Comparison of ENCODE assay signal across 1 cellular context in the genomic region with DNA sequence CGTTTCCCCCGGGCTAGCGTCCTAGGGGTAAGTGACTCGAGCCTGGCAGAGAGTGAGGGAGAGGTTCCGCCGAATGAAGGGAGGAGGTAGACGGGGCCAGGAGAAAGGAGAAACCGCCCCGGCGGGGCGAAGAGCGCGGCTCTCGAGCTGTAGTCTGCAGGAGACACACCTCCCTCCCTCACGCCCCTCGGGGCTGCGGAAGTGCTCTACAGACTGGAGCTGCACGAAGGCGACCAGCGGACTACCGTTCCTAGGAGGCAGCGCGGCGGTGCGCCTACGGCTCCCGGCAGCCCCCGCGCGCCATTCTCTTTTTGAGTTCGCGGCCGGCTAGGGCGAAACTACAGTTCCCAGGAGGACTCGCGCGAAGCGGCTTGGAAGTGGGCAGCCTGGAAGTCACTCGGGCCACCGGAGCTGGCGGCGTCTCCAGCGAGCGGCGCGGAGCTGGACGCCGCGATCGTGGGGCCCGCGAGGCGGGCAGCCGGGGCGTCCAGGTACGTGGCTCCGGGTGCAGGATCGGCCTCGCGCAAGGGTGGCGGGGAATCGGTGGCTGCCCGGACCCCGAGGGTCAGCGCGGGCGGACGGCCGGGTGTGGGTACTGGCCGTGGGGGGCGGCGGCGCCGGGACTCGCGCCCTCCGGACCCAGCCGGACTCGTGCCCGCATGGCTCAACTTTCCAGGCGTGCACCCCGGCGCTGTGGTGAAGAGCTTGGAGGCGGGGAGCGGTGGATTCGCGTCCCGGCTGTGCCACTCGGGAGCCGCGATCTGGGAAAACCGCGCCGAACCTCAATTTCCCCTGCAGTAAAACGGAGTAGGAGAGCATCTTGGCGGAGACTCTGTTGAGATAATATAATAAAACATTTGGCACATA.
TF ChIP-seq lines count a peak whose summit lies in the region.

A gene with protein sequence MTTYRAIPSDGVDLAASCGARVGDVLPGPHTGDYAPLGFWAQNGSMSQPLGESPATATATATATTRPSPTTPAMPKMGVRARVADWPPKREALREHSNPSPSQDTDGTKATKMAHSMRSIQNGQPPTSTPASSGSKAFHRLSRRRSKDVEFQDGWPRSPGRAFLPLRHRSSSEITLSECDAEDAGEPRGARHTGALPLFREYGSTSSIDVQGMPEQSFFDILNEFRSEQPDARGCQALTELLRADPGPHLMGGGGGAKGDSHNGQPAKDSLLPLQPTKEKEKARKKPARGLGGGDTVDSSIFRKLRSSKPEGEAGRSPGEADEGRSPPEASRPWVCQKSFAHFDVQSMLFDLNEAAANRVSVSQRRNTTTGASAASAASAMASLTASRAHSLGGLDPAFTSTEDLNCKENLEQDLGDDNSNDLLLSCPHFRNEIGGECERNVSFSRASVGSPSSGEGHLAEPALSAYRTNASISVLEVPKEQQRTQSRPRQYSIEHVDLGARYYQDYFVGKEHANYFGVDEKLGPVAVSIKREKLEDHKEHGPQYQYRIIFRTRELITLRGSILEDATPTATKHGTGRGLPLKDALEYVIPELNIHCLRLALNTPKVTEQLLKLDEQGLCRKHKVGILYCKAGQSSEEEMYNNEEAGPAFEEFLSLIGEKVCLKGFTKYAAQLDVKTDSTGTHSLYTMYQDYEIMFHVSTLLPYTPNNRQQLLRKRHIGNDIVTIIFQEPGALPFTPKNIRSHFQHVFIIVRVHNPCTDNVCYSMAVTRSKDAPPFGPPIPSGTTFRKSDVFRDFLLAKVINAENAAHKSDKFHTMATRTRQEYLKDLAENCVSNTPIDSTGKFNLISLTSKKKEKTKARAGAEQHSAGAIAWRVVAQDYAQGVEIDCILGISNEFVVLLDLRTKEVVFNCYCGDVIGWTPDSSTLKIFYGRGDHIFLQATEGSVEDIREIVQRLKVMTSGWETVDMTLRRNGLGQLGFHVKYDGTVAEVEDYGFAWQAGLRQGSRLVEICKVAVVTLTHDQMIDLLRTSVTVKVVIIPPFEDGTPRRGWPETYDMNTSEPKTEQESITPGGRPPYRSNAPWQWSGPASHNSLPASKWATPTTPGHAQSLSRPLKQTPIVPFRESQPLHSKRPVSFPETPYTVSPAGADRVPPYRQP (N-terminal part only) (plus strand): TSS at position 341 of the 867 bp plus-strand sequence. CDS start 174,358 bp downstream, outside the sequence.

TF ChIP-seq in K562, 482 proteins besides CTCF, POLR2A, EP300 and RAD21 (continued from another document and continues in another):
- TF ChIP-seq, protein P1, sequence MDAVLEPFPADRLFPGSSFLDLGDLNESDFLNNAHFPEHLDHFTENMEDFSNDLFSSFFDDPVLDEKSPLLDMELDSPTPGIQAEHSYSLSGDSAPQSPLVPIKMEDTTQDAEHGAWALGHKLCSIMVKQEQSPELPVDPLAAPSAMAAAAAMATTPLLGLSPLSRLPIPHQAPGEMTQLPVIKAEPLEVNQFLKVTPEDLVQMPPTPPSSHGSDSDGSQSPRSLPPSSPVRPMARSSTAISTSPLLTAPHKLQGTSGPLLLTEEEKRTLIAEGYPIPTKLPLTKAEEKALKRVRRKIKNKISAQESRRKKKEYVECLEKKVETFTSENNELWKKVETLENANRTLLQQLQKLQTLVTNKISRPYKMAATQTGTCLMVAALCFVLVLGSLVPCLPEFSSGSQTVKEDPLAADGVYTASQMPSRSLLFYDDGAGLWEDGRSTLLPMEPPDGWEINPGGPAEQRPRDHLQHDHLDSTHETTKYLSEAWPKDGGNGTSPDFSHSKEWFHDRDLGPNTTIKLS (IDR thresholded peaks at IDR 0.05; ENCODE audit: borderline replicate concordance, low read depth) = peak; percentile 87
- TF ChIP-seq ZNF431 (CRISPR knock-in tag; IDR thresholded peaks at IDR 0.05) (no peak), EGR1 (conservative IDR thresholded peaks at IDR 0.05) (0 out of 2 replicates have a peak, but pooled peaks have one; percentile 3), ELF2 (CRISPR knock-in tag; IDR thresholded peaks at IDR 0.05) (peak; percentile 76), KHSRP (IDR thresholded peaks at IDR 0.05) (no peak), GTF2F1 (IDR thresholded peaks at IDR 0.05; ENCODE audit: low read depth, low read length) (no peak), CBFA2T2 (conservative IDR thresholded peaks at IDR 0.05) (no peak), ZNF184 (CRISPR knock-in tag; IDR thresholded peaks at IDR 0.05) (no peak), HSF4 (CRISPR knock-in tag; IDR thresholded peaks at IDR 0.05; ENCODE audit: borderline replicate concordance) (no peak), ZNF696 (CRISPR knock-in tag; conservative IDR thresholded peaks at IDR 0.05) (no peak), SPI1 (IDR thresholded peaks at IDR 0.05; ENCODE audit: borderline replicate concordance, low read depth, low read length) (peak; percentile 91), TFAM (CRISPR knock-in tag; conservative IDR thresholded peaks at IDR 0.05) (no peak), PHTF2 (CRISPR knock-in tag; IDR thresholded peaks at IDR 0.05) (no peak), CBX5 (IDR thresholded peaks at IDR 0.05; ENCODE audit: borderline replicate concordance, low read depth) (no peak), RBBP5 (IDR thresholded peaks at IDR 0.05; ENCODE audit: borderline replicate concordance, insufficient read depth, low read length, poor library complexity, severe bottlenecking) (peak; percentile 79), ZNF584 (CRISPR knock-in tag; IDR thresholded peaks at IDR 0.05; ENCODE audit: low read depth) (no peak), HDAC1 (IDR thresholded peaks at IDR 0.05) (peak in 1 of 2 experiments; percentile 70; a peak in 2 of 4 replicates), PHF8 (IDR thresholded peaks at IDR 0.05; ENCODE audit: borderline replicate concordance, low read length) (peak; percentile 73; the same call in 1 of the 2 replicates)
- TF ChIP-seq, protein P2, sequence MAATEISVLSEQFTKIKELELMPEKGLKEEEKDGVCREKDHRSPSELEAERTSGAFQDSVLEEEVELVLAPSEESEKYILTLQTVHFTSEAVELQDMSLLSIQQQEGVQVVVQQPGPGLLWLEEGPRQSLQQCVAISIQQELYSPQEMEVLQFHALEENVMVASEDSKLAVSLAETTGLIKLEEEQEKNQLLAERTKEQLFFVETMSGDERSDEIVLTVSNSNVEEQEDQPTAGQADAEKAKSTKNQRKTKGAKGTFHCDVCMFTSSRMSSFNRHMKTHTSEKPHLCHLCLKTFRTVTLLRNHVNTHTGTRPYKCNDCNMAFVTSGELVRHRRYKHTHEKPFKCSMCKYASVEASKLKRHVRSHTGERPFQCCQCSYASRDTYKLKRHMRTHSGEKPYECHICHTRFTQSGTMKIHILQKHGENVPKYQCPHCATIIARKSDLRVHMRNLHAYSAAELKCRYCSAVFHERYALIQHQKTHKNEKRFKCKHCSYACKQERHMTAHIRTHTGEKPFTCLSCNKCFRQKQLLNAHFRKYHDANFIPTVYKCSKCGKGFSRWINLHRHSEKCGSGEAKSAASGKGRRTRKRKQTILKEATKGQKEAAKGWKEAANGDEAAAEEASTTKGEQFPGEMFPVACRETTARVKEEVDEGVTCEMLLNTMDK (IDR thresholded peaks at IDR 0.05; ENCODE audit: borderline replicate concordance, insufficient read depth, low read depth, low read length, poor library complexity, severe bottlenecking) = no peak
- TF ChIP-seq, protein P3, sequence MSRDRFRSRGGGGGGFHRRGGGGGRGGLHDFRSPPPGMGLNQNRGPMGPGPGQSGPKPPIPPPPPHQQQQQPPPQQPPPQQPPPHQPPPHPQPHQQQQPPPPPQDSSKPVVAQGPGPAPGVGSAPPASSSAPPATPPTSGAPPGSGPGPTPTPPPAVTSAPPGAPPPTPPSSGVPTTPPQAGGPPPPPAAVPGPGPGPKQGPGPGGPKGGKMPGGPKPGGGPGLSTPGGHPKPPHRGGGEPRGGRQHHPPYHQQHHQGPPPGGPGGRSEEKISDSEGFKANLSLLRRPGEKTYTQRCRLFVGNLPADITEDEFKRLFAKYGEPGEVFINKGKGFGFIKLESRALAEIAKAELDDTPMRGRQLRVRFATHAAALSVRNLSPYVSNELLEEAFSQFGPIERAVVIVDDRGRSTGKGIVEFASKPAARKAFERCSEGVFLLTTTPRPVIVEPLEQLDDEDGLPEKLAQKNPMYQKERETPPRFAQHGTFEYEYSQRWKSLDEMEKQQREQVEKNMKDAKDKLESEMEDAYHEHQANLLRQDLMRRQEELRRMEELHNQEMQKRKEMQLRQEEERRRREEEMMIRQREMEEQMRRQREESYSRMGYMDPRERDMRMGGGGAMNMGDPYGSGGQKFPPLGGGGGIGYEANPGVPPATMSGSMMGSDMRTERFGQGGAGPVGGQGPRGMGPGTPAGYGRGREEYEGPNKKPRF (IDR thresholded peaks at IDR 0.05; ENCODE audit: low read depth, low read length) = no peak
- TF ChIP-seq, protein P4, sequence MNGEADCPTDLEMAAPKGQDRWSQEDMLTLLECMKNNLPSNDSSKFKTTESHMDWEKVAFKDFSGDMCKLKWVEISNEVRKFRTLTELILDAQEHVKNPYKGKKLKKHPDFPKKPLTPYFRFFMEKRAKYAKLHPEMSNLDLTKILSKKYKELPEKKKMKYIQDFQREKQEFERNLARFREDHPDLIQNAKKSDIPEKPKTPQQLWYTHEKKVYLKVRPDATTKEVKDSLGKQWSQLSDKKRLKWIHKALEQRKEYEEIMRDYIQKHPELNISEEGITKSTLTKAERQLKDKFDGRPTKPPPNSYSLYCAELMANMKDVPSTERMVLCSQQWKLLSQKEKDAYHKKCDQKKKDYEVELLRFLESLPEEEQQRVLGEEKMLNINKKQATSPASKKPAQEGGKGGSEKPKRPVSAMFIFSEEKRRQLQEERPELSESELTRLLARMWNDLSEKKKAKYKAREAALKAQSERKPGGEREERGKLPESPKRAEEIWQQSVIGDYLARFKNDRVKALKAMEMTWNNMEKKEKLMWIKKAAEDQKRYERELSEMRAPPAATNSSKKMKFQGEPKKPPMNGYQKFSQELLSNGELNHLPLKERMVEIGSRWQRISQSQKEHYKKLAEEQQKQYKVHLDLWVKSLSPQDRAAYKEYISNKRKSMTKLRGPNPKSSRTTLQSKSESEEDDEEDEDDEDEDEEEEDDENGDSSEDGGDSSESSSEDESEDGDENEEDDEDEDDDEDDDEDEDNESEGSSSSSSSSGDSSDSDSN (IDR thresholded peaks at IDR 0.05; ENCODE audit: borderline replicate concordance in 1 of 2, low read depth in 2 of 2, low read length in 2 of 2) = peak in 1 of 2 experiments; percentile 71; a peak in 1 of 4 replicates
- TF ChIP-seq, protein P5, sequence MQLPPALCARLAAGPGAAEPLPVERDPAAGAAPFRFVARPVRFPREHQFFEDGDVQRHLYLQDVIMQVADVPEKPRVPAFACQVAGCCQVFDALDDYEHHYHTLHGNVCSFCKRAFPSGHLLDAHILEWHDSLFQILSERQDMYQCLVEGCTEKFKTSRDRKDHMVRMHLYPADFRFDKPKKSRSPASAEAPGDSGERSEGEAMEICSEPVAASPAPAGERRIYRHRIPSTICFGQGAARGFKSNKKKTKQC (CRISPR knock-in tag; IDR thresholded peaks at IDR 0.05) = no peak
- TF ChIP-seq, protein P6, sequence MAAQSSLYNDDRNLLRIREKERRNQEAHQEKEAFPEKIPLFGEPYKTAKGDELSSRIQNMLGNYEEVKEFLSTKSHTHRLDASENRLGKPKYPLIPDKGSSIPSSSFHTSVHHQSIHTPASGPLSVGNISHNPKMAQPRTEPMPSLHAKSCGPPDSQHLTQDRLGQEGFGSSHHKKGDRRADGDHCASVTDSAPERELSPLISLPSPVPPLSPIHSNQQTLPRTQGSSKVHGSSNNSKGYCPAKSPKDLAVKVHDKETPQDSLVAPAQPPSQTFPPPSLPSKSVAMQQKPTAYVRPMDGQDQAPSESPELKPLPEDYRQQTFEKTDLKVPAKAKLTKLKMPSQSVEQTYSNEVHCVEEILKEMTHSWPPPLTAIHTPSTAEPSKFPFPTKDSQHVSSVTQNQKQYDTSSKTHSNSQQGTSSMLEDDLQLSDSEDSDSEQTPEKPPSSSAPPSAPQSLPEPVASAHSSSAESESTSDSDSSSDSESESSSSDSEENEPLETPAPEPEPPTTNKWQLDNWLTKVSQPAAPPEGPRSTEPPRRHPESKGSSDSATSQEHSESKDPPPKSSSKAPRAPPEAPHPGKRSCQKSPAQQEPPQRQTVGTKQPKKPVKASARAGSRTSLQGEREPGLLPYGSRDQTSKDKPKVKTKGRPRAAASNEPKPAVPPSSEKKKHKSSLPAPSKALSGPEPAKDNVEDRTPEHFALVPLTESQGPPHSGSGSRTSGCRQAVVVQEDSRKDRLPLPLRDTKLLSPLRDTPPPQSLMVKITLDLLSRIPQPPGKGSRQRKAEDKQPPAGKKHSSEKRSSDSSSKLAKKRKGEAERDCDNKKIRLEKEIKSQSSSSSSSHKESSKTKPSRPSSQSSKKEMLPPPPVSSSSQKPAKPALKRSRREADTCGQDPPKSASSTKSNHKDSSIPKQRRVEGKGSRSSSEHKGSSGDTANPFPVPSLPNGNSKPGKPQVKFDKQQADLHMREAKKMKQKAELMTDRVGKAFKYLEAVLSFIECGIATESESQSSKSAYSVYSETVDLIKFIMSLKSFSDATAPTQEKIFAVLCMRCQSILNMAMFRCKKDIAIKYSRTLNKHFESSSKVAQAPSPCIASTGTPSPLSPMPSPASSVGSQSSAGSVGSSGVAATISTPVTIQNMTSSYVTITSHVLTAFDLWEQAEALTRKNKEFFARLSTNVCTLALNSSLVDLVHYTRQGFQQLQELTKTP (IDR thresholded peaks at IDR 0.05; ENCODE audit: low read depth in 1 of 2, partially characterized antibody in 2 of 2) = peak in 1 of 2 experiments; percentile 97
- TF ChIP-seq, protein P7, sequence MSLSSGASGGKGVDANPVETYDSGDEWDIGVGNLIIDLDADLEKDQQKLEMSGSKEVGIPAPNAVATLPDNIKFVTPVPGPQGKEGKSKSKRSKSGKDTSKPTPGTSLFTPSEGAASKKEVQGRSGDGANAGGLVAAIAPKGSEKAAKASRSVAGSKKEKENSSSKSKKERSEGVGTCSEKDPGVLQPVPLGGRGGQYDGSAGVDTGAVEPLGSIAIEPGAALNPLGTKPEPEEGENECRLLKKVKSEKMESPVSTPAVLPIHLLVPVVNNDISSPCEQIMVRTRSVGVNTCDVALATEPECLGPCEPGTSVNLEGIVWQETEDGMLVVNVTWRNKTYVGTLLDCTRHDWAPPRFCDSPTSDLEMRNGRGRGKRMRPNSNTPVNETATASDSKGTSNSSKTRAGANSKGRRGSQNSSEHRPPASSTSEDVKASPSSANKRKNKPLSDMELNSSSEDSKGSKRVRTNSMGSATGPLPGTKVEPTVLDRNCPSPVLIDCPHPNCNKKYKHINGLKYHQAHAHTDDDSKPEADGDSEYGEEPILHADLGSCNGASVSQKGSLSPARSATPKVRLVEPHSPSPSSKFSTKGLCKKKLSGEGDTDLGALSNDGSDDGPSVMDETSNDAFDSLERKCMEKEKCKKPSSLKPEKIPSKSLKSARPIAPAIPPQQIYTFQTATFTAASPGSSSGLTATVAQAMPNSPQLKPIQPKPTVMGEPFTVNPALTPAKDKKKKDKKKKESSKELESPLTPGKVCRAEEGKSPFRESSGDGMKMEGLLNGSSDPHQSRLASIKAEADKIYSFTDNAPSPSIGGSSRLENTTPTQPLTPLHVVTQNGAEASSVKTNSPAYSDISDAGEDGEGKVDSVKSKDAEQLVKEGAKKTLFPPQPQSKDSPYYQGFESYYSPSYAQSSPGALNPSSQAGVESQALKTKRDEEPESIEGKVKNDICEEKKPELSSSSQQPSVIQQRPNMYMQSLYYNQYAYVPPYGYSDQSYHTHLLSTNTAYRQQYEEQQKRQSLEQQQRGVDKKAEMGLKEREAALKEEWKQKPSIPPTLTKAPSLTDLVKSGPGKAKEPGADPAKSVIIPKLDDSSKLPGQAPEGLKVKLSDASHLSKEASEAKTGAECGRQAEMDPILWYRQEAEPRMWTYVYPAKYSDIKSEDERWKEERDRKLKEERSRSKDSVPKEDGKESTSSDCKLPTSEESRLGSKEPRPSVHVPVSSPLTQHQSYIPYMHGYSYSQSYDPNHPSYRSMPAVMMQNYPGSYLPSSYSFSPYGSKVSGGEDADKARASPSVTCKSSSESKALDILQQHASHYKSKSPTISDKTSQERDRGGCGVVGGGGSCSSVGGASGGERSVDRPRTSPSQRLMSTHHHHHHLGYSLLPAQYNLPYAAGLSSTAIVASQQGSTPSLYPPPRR (CRISPR knock-in tag; IDR thresholded peaks at IDR 0.05; ENCODE audit: borderline replicate concordance) = no peak
